Comparison of ENCODE assay signal across 2 cellular contexts in the genomic region with DNA sequence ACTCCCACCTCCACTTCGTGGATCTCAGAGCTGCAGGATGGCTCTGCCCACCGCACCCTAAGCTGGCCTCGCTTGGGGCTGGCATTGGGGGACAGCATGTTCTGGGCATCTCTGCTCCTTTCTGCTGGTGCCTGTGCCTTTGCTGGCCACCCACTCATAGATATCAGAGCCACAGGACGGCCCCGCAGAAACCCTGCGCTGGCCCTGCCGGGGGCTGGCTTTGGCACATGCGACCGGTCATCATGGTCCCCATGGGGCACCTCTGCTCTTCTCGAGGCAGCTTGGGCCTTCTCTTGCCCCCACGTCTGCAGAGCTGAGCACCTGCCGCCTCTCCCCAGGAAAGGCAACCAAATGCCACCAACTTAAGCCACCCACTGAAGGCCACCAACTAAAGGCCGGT.
A peak's percentile ranks its signal among the peaks of the same experiment; 100 is the strongest.
DNase-seq lines count a peak whose midpoint lies in the region.
"Not testable (repeated sequence)": the region's sequence is repeated elsewhere in the genome, so short reads cannot be mapped to it uniquely, and the experiment has no call there.

No MANE protein-coding gene starts in this region.

- not testable (repeated sequence) for H2AK5ac ChIP-seq in neuronal stem cell (ENCODE audit: low read depth, low read length)

- H3K4me1 ChIP-seq in neuronal stem cell (ENCODE audit: control insufficient read depth in 2 of 2, insufficient read depth in 1 of 2, low read depth in 1 of 2, low read length in 2 of 2): not testable (repeated sequence)

- not testable (repeated sequence) for H3K27ac ChIP-seq in neuronal stem cell (replicated peaks; ENCODE audit: low read length)

- not testable (repeated sequence) for H3K18ac ChIP-seq in neuronal stem cell (ENCODE audit: low read length)

- H2AFZ ChIP-seq in neuronal stem cell (ENCODE audit: low read length): not testable (repeated sequence)

- not testable (repeated sequence) for H2BK12ac ChIP-seq in neuronal stem cell (ENCODE audit: low read length)

- H3K4me2 ChIP-seq in neuronal stem cell (ENCODE audit: insufficient read depth, low read length, poor library complexity, severe bottlenecking): not testable (repeated sequence)

- not testable (repeated sequence) for H3K4me3 ChIP-seq in neuronal stem cell (ENCODE audit: low read length in 2 of 2)

- H3K79me1 ChIP-seq in neuronal stem cell (ENCODE audit: low read depth, low read length): not testable (repeated sequence)

- H3K14ac ChIP-seq in neuronal stem cell (ENCODE audit: low read length): not testable (repeated sequence)

- not testable (repeated sequence) for H3K9me3 ChIP-seq in neuronal stem cell (replicated peaks in 1 of 2; ENCODE audit: control insufficient read depth in 2 of 2, insufficient read depth in 1 of 2, low read depth in 1 of 2, low read length in 2 of 2)

- not testable (repeated sequence) for H3K36me3 ChIP-seq in neuronal stem cell (replicated peaks in 1 of 2; ENCODE audit: control insufficient read depth in 2 of 2, insufficient read depth in 2 of 2, low read length in 2 of 2)

- H4K8ac ChIP-seq in neuronal stem cell (ENCODE audit: low read depth, low read length): peak overlapping the region; percentile 52

- peak; percentile 0 for DNase-seq in D341Med (ENCODE audit: low spot score)
- not testable (repeated sequence) for DNase-seq in neuronal stem cell (ENCODE audit: low spot score)

- not testable (repeated sequence) for H4K91ac ChIP-seq in neuronal stem cell (ENCODE audit: low read depth, low read length, poor library complexity)

- not testable (repeated sequence) for H2BK5ac ChIP-seq in neuronal stem cell (ENCODE audit: low read length)

- not testable (repeated sequence) for H2BK15ac ChIP-seq in neuronal stem cell (ENCODE audit: low read length)

- not testable (repeated sequence) for H3K9ac ChIP-seq in neuronal stem cell (ENCODE audit: low read depth, low read length, poor library complexity)

- H2BK120ac ChIP-seq in neuronal stem cell (ENCODE audit: low read depth, low read length): not testable (repeated sequence)

- H3K23ac ChIP-seq in neuronal stem cell (ENCODE audit: low read depth, low read length, poor library complexity): not testable (repeated sequence)

- WGBS in neuronal stem cell (ENCODE audit: extremely low coverage in 2 of 2, insufficient read length in 2 of 2, insufficient replicate concordance in 1 of 2), 2 donors: no CpG with 5 or more reads among the region's 13 CpGs

- not testable (repeated sequence) for H3K27me3 ChIP-seq in neuronal stem cell (ENCODE audit: control insufficient read depth in 3 of 3, insufficient read depth in 3 of 3, low read depth in 1 of 3, low read length in 3 of 3)

- H3K4ac ChIP-seq in neuronal stem cell (ENCODE audit: low read length): not testable (repeated sequence)
